ENCODE assay signal across 20 cellular contexts in the genomic region with DNA sequence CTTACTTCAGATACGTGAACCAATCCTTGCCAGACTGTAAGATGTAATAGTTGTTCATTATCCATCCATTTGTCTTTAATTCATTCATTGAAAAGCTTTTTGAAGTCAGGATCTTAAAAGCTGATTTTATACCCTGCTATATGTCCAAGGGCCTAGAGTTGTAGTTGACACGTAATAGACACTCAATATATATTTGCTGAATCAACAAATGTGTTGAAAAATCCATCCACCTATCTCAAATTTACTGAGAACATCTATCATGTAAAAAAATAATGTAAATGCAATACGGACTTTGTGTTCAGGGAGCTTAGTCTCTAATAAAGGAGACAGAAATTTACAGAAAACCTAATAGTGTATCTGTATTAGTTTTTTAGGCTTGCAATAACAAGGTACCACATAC.
DNase-seq lines count a peak whose midpoint lies in the region; ATAC-seq, FAIRE-seq and TF ChIP-seq lines count a peak whose summit lies in the region.
"Had no signal": no experiment of that assay in that cellular context is flagged by ENCODE, and none has a peak within 500 bp of the region (broad histone marks: within the 10 kb centered on the region; RNA-seq: fewer than 3 reads in every experiment).

No MANE protein-coding gene starts in this region.

- H3K14ac ChIP-seq in IMR-90 (replicated peaks; ENCODE audit: low read depth, low read length): no peak overlapping the region

- H2BK20ac ChIP-seq in IMR-90 (ENCODE audit: low read depth, low read length): no peak overlapping the region

- H3K18ac ChIP-seq in IMR-90 (ENCODE audit: low read depth, low read length): no peak overlapping the region

- in situ Hi-C loops in IMR-90 (cut with MboI; ENCODE audit: low sequenced_read_pairs): no loop called here

- H3K27me3 ChIP-seq in IMR-90 (ENCODE audit: control insufficient read depth, insufficient read depth, low read length): no peaks in the 10 kb centered on the region
- peaks cover 7% of the 10 kb centered on the region for H3K27me3 ChIP-seq in iPS-18a (ENCODE audit: control insufficient read depth, insufficient read depth, low read length)
- H3K27me3 ChIP-seq: BLaER1 treated with 17β-estradiol and CSF1 and Interleukin-3, amounts not matched to agents 10 nM and 100 nM had no signal

- H3K9ac ChIP-seq in IMR-90 (ENCODE audit: low read depth, low read length) (no peak overlapping the region), iPS-18a (ENCODE audit: low read length) (no peak overlapping the region)
- H3K9ac ChIP-seq: BLaER1 treated with 17β-estradiol and CSF1 and Interleukin-3, amounts not matched to agents 10 nM and 100 nM had no signal

- H2BK5ac ChIP-seq in IMR-90 (ENCODE audit: low read depth, low read length, poor library complexity, severe bottlenecking): no peak overlapping the region

- no peak overlapping the region for H2AK5ac ChIP-seq in IMR-90 (ENCODE audit: low read depth, low read length)

- DNase-seq in A549 (ENCODE audit: low read depth in 1 of 2, low spot score in 1 of 2) (no peak), IMR-90 (no peak), ecto neural progenitor cell (ENCODE audit: low spot score) (no peak)
- DNase-seq: 8988T; AML-193; Caco-2; Calu3; CD4-positive, alpha-beta T cell; CD8-positive, alpha-beta T cell; DMS79 treated with DMSO at 0.1 percent for 48 hours; GF-D8 had no signal

- TF ChIP-seq POLR2A in A549 (IDR thresholded peaks at IDR 0.05; ENCODE audit: low read length) (no peak), IMR-90 (IDR thresholded peaks at IDR 0.05; ENCODE audit: low read depth, low read length) (no peak)

- no peak for FAIRE-seq in A549 (lab: Jason Lieb, UNC)
- FAIRE-seq: A204.1, D721Med, G401.6, GM12891, GM18507 had no signal

- ATAC-seq in A549 (no peak), IMR-90 (ENCODE audit: low read depth) (no peak), GM18498 (IDR thresholded peaks at IDR 0.05; ENCODE audit: unreplicated experiment) (no peak)
- ATAC-seq: CD8-positive, alpha-beta T cell had no signal

- H3K4me3 ChIP-seq in A549 (no peak overlapping the region), IMR-90 (ENCODE audit: insufficient read depth, low read depth, low read length) (no peak overlapping the region), iPS-18a (ENCODE audit: low read length) (peak overlapping the region; percentile 37)
- H3K4me3 ChIP-seq: BLaER1 treated with 17β-estradiol and CSF1 and Interleukin-3, amounts not matched to agents 10 nM and 100 nM had no signal

- WGBS in A549 (ENCODE audit: missing lambda C conversion rate): 92% methylated on average over 3 of the region's 3 CpGs
- WGBS in IMR-90 (ENCODE audit: extremely low coverage in 2 of 2, insufficient read length in 1 of 2), 2 experiments: no CpG with 5 or more reads among the region's 3 CpGs

- no peak overlapping the region for H3K23ac ChIP-seq in IMR-90 (ENCODE audit: low read depth, low read length)

- H3K36me3 ChIP-seq in IMR-90 (ENCODE audit: control insufficient read depth, insufficient read depth, low read length) (no peaks in the 10 kb centered on the region), iPS-18a (ENCODE audit: control insufficient read depth, low read depth, low read length) (no peaks in the 10 kb centered on the region)
- H3K36me3 ChIP-seq: BLaER1 treated with 17β-estradiol and CSF1 and Interleukin-3, amounts not matched to agents 10 nM and 100 nM had no signal

- BruUV-seq in IMR-90 (replicated peaks; lab: Mats Ljungman, UMichigan): no TSS peak

- no peak for TF ChIP-seq RAD21 in A549 (conservative IDR thresholded peaks at IDR 0.05 in 1 of 2, IDR thresholded peaks at IDR 0.05 in 1 of 2)
- no peak for TF ChIP-seq RAD21 in IMR-90 (IDR thresholded peaks at IDR 0.05; ENCODE audit: low read length)

- TF ChIP-seq CTCF in A549 (IDR thresholded peaks at IDR 0.05) (no peak), IMR-90 (conservative IDR thresholded peaks at IDR 0.05; ENCODE audit: low read depth, low read length) (no peak)

- H3K4ac ChIP-seq in IMR-90 (ENCODE audit: low read depth, low read length): no peak overlapping the region

- no peak overlapping the region for H2AK9ac ChIP-seq in IMR-90 (replicated peaks; ENCODE audit: low read depth, low read length, poor library complexity)

- H3K4me2 ChIP-seq in A549 (no peak overlapping the region), IMR-90 (ENCODE audit: low read depth, low read length) (no peak overlapping the region)
- H3K4me2 ChIP-seq: BLaER1 treated with 17β-estradiol and CSF1 and Interleukin-3, amounts not matched to agents 10 nM and 100 nM had no signal

- H3K56ac ChIP-seq in IMR-90 (ENCODE audit: extremely low read depth, insufficient read depth, low read length): no peak overlapping the region

- H3K27ac ChIP-seq in A549: no peak overlapping the region
- H3K27ac ChIP-seq in IMR-90 (ENCODE audit: insufficient read depth, low read length): no peak overlapping the region
- no peak overlapping the region for H3K27ac ChIP-seq in iPS-18a (ENCODE audit: low read length)
- H3K27ac ChIP-seq: BLaER1 treated with 17β-estradiol and CSF1 and Interleukin-3, amounts not matched to agents 10 nM and 100 nM; C4-2B had no signal

- H3K79me1 ChIP-seq in IMR-90 (ENCODE audit: low read depth in 1 of 2, low read length in 2 of 2): no peaks in the 10 kb centered on the region

- no peak overlapping the region for H2BK15ac ChIP-seq in IMR-90 (ENCODE audit: low read depth, low read length)

- H3K9me1 ChIP-seq in IMR-90 (ENCODE audit: insufficient read depth, low read length): peaks cover 8% of the 10 kb centered on the region

- CTCF ChIA-PET in A549 (lab: Yijun Ruan, JAX) (interaction anchor here (0.6 kb wide), 1 partner anchor 522 kb away, joined by 5 read pairs; no protein-coding TSS in a partner anchor), IMR-90 (lab: Yijun Ruan, JAX) (no interaction called here)

- peaks cover 10% of the 10 kb centered on the region; the same call in 2 of the 3 replicates for H3K9me3 ChIP-seq in A549
- H3K9me3 ChIP-seq in IMR-90 (ENCODE audit: control insufficient read depth, insufficient read depth, low read length): no peaks in the 10 kb centered on the region
- H3K9me3 ChIP-seq in iPS-18a (ENCODE audit: control insufficient read depth, low read depth, low read length): no peaks in the 10 kb centered on the region
- H3K9me3 ChIP-seq: BLaER1 treated with 17β-estradiol and CSF1 and Interleukin-3, amounts not matched to agents 10 nM and 100 nM; Caco-2 had no signal

- no peak overlapping the region for H2AFZ ChIP-seq in IMR-90 (replicated peaks; ENCODE audit: low read length, poor library complexity)

- dilution Hi-C loops in IMR-90 (cut with HindIII; ENCODE audit: low sequenced_read_pairs, unreplicated experiment): no loop called here

- no peak overlapping the region for H4K8ac ChIP-seq in IMR-90 (ENCODE audit: low read depth in 2 of 2, low read length in 2 of 2)

- POLR2A ChIA-PET in A549 (lab: Yijun Ruan, JAX): no interaction called here
- POLR2A ChIA-PET in IMR-90 (lab: Charles Lee; ENCODE audit: unreplicated experiment): interaction anchor here (0.5 kb wide), 1 partner anchor 10 kb away, joined by 5 read pairs; no protein-coding TSS in a partner anchor

- no peak for TF ChIP-seq EP300 in A549 (IDR thresholded peaks at IDR 0.05)

- H4K91ac ChIP-seq in IMR-90 (ENCODE audit: insufficient read depth, low read depth, low read length): no peak overlapping the region

- no peak overlapping the region for H4K5ac ChIP-seq in IMR-90 (ENCODE audit: low read depth, low read length)

- no peak overlapping the region for H2BK120ac ChIP-seq in IMR-90 (ENCODE audit: low read depth, low read length)

- H3K4me1 ChIP-seq in A549 (peaks cover 33% of the 10 kb centered on the region), IMR-90 (ENCODE audit: control insufficient read depth, insufficient read depth, low read length) (peaks cover 2% of the 10 kb centered on the region; the same call in 1 of the 2 replicates), iPS-18a (ENCODE audit: control insufficient read depth, low read depth, low read length) (peaks cover 25% of the 10 kb centered on the region)
- H3K4me1 ChIP-seq: BLaER1 treated with 17β-estradiol and CSF1 and Interleukin-3, amounts not matched to agents 10 nM and 100 nM had no signal

- intact Hi-C loops in IMR-90 (cut with micrococcal nuclease): no loop called here

- H4K20me1 ChIP-seq in IMR-90 (ENCODE audit: insufficient read depth, low read length): no peaks in the 10 kb centered on the region
- H4K20me1 ChIP-seq: BLaER1 treated with 17β-estradiol and CSF1 and Interleukin-3, amounts not matched to agents 10 nM and 100 nM had no signal

TF ChIP-seq in A549, 52 proteins besides CTCF, POLR2A, EP300 and RAD21 (continues in another document):
- TF ChIP-seq BCL3 (IDR thresholded peaks at IDR 0.05) (no peak), PHF8 (IDR thresholded peaks at IDR 0.05; ENCODE audit: borderline replicate concordance, low read depth) (no peak), JUN (IDR thresholded peaks at IDR 0.05) (no peak), ESRRA (IDR thresholded peaks at IDR 0.05; ENCODE audit: borderline replicate concordance, low read length) (no peak), MAFK (IDR thresholded peaks at IDR 0.05; ENCODE audit: partially characterized antibody) (peak; percentile 87), SREBF2 (IDR thresholded peaks at IDR 0.05) (no peak)

TF ChIP-seq in IMR-90, 13 proteins besides CTCF, POLR2A, EP300 and RAD21:
- peak; percentile 77 for TF ChIP-seq MAFK (IDR thresholded peaks at IDR 0.05; ENCODE audit: low read depth, low read length)
- no peak for TF ChIP-seq RFX5 (IDR thresholded peaks at IDR 0.05; ENCODE audit: low read depth, low read length)
